In the genomic region with DNA sequence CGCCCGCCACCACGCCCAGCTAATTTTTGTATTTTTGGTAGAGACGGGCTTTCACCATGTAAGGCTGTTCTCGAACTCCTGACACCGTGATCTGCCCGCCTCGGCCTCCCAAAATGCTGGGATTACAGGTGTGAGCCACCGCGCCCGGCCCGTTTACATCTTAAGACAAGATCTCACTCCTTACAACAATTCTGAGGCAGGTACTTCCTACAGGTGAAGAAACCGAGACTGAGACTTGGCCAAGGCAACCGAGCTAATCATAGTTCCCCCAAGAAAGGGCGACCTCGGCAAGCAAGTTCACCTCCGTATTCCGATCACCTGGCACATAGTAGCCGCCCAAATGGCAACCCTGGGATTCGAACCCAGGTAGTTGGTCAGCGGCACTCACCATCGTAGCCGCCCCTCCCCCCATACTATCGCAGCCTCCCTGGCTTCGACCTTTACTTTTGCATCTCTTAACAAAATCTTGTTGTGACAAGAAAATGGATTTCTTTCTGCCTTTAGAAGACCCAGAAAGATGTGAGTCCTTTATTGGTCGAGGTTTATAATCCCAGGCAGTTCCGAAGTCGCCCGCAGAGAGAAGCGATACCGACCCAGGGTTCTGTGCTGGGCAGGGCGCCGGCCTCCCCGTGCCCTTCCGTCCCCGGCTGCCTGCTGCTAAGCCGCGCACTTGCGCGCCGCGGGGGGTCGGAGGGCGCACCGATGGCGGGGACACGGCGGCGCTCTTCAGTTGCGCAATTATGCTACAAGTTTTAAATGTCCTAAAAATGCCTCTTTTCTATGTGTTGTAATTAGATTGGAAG, we compare ENCODE assay signal across 8 cellular contexts. TPM values are rescaled to one million over a fixed set of nuclear protein-coding genes. Genes with fewer than 3 reads are reported as not detected.
A peak's percentile ranks its signal among the peaks of the same experiment; 100 is the strongest.
DNase-seq lines count a peak whose midpoint lies in the region; ATAC-seq, FAIRE-seq and TF ChIP-seq lines count a peak whose summit lies in the region.

No MANE protein-coding gene starts in this region.

- H3K4me3 Mint-ChIP-seq in CD4-positive, CD25-positive, alpha-beta regulatory T cell: peak overlapping the region; percentile 92 to 93 (median 92)
- H3K4me3 Mint-ChIP-seq in nephron: peak overlapping the region; percentile 88 to 98 (median 94)

- no peak for TF ChIP-seq CTCF in nephron (IDR thresholded peaks at IDR 0.05; ENCODE audit: unreplicated experiment in 3 of 3)
- TF ChIP-seq CTCF in D721Med (IDR thresholded peaks at IDR 0.05; ENCODE audit: insufficient read depth, missing control alignments): no peak

- peaks cover 44% of the 10 kb centered on the region for H3K4me1 ChIP-seq in CD4-positive, CD25-positive, alpha-beta regulatory T cell (ENCODE audit: control insufficient read depth, insufficient read depth, low read length, poor library complexity, severe bottlenecking)
- H3K4me1 ChIP-seq in ectodermal cell (ENCODE audit: control insufficient read depth, insufficient read depth, low read length): peaks cover 12% of the 10 kb centered on the region

- H3K27ac Mint-ChIP-seq in CD4-positive, CD25-positive, alpha-beta regulatory T cell: no peak overlapping the region
- peak overlapping the region in 1 of 3 experiments; percentile 22 for H3K27ac Mint-ChIP-seq in nephron

- H3K4me1 Mint-ChIP-seq in CD4-positive, CD25-positive, alpha-beta regulatory T cell: peaks cover 0 to 39% (median 13%) of the 10 kb centered on the region in 4 donors
- peaks cover 16% of the 10 kb centered on the region for H3K4me1 Mint-ChIP-seq in nephron

- peaks cover 6% of the 10 kb centered on the region for H3K27me3 ChIP-seq in CD4-positive, CD25-positive, alpha-beta regulatory T cell (ENCODE audit: control insufficient read depth, insufficient read depth, low read length)
- H3K27me3 ChIP-seq in ectodermal cell (ENCODE audit: control insufficient read depth, insufficient read depth, low read length, poor library complexity, severe bottlenecking): peaks cover 55% of the 10 kb centered on the region

- H3K27ac ChIP-seq in CD4-positive, CD25-positive, alpha-beta regulatory T cell (ENCODE audit: insufficient read depth, low read length, poor library complexity, severe bottlenecking): no peak overlapping the region
- no peak overlapping the region for H3K27ac ChIP-seq in ectodermal cell (ENCODE audit: insufficient read depth, low read depth, low read length, poor library complexity, severe bottlenecking)

- H3K9me3 Mint-ChIP-seq in CD4-positive, CD25-positive, alpha-beta regulatory T cell: peaks cover 0 to 2% (median 0%) of the 10 kb centered on the region in 7 donors
- no peaks in the 10 kb centered on the region for H3K9me3 Mint-ChIP-seq in nephron

- no peaks in the 10 kb centered on the region for H3K36me3 Mint-ChIP-seq in CD4-positive, CD25-positive, alpha-beta regulatory T cell
- H3K36me3 Mint-ChIP-seq in nephron (ENCODE audit: low read depth): peaks cover 3% of the 10 kb centered on the region

- H3K9me3 ChIP-seq in CD4-positive, CD25-positive, alpha-beta regulatory T cell (ENCODE audit: control insufficient read depth in 2 of 2, low read length in 2 of 2): no peaks in the 10 kb centered on the region
- H3K9me3 ChIP-seq in ectodermal cell (ENCODE audit: control insufficient read depth, low read length): no peaks in the 10 kb centered on the region

- peaks cover 46% of the 10 kb centered on the region for H3K27me3 Mint-ChIP-seq in CD4-positive, CD25-positive, alpha-beta regulatory T cell
- H3K27me3 Mint-ChIP-seq in nephron (ENCODE audit: low read depth): peaks cover 72% of the 10 kb centered on the region

- peak in 2 of 3 donors; percentile 15 to 19 for DNase-seq in CD4-positive, CD25-positive, alpha-beta regulatory T cell
- peak; percentile 52 for DNase-seq in NOMO-1 treated with DMSO at 0.1 percent for 48 hours (lab: John Stamatoyannopoulos, UW; ENCODE audit: unreplicated experiment)
- no peak for DNase-seq in NCI-H345 (lab: John Stamatoyannopoulos, UW)
- DNase-seq in effector CD4-positive, alpha-beta T cell: no peak
- DNase-seq in D721Med (ENCODE audit: insufficient read length, low spot score): no peak
- DNase-seq in NCI-H2171 (lab: John Stamatoyannopoulos, UW): no peak

- no peak for ATAC-seq in CD4-positive, CD25-positive, alpha-beta regulatory T cell (ENCODE audit: low read depth in 2 of 2)

- no peak for FAIRE-seq in D721Med (lab: Jason Lieb, UNC)

- WGBS in ectodermal cell, 2 experiments: 20 to 21% methylated on average over 50 of the region's 50 CpGs

- no peaks in the 10 kb centered on the region for H3K36me3 ChIP-seq in CD4-positive, CD25-positive, alpha-beta regulatory T cell (ENCODE audit: control insufficient read depth, insufficient read depth, low read length)
- no peaks in the 10 kb centered on the region for H3K36me3 ChIP-seq in ectodermal cell (ENCODE audit: control insufficient read depth, insufficient read depth, low read length)

- peak overlapping the region; percentile 41 for H3K4me3 ChIP-seq in CD4-positive, CD25-positive, alpha-beta regulatory T cell (ENCODE audit: low read depth, low read length)
- H3K4me3 ChIP-seq in ectodermal cell (ENCODE audit: insufficient read depth, low read depth, low read length): peak overlapping the region; percentile 69

RNA-seq across cellular contexts. Expression of a gene that starts 1.1 kb away (rescaled TPM):
- total RNA-seq in CD4-positive, CD25-positive, alpha-beta regulatory T cell: 0.27 TPM
- polyA plus RNA-seq in CD4-positive, CD25-positive, alpha-beta regulatory T cell: under 1 TPM in 1 of 4 donors, not detected in 3; 0.07 TPM
- 10.9 TPM for polyA plus RNA-seq in ectodermal cell (2013, experiment 1 of 4)
- 23.8 TPM for polyA plus RNA-seq in ectodermal cell (2013, experiment 2 of 4)
- polyA plus RNA-seq in ectodermal cell (2013, experiment 3 of 4): 13.5 TPM
- 18.1 TPM for polyA plus RNA-seq in ectodermal cell (2013, experiment 4 of 4)

RNA-seq across cellular contexts. Expression of a gene that starts 59.4 kb away (rescaled TPM):
- total RNA-seq in CD4-positive, CD25-positive, alpha-beta regulatory T cell: 13.1 TPM
- polyA plus RNA-seq in CD4-positive, CD25-positive, alpha-beta regulatory T cell: 1 to 10 TPM in 2 of 4 donors, under 1 TPM in 2; 0.81 to 1.3 (median 1.0) TPM
- polyA plus RNA-seq in ectodermal cell (2013, experiment 1 of 4): 27.4 TPM
- polyA plus RNA-seq in ectodermal cell (2013, experiment 2 of 4): 32.4 TPM
- 26.5 TPM for polyA plus RNA-seq in ectodermal cell (2013, experiment 3 of 4)
- polyA plus RNA-seq in ectodermal cell (2013, experiment 4 of 4): 28.5 TPM

Comparison
In these comparisons a context has a peak if more than half of its experiments do, and no peak if none do; other contexts are left out.
1. DNase-seq: peak in CD4-positive, CD25-positive, alpha-beta regulatory T cell (2 of 3) and NOMO-1 treated with DMSO at 0.1 percent for 48 hours (single experiment); none in NCI-H345 (single experiment), effector CD4-positive, alpha-beta T cell (single experiment), D721Med (single experiment) and NCI-H2171 (single experiment).